Comparison of ENCODE assay signal across 15 cellular contexts in the genomic region with DNA sequence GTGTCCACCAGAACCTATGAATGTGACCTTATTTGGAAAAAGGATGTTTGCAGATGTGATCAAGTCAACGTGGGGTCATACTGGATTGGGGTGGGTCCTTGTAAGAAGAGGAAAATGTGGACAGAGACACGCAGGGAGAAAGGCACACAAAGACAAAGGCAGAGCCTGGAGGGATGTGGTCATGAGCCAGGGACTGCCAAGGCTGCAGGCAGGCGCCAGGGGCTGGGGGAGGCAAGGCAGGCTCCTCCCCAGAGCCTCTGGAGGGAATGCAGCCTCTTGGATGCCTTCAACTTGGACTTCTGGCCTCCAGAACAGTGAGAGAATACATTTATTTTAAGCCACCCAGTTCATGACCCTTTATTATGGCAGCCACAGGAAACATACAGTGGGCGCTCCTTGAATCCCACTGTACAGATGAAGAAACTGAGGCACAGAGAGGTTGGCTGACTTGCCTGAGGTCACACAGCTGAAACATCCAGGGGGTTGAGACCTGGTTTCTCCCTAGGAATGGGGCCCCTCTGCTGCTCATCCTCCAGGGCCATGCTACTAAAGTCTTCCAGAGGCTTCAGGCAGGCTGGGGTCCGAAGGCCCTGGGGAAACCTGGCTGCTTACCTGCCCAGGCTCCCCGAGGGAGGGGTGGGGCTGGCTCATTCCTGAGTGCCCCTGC.
DNase-seq lines count a peak whose midpoint lies in the region; ATAC-seq and TF ChIP-seq lines count a peak whose summit lies in the region.
"Had no signal": no experiment of that assay in that cellular context is flagged by ENCODE, and none has a peak within 500 bp of the region (broad histone marks: within the 10 kb centered on the region; RNA-seq: fewer than 3 reads in every experiment).

No MANE protein-coding gene starts in this region.

- no peaks in the 10 kb centered on the region for H3K9me3 ChIP-seq in adrenal gland (replicated peaks in 1 of 3)

- intact Hi-C loops in adrenal gland (cut with DNase I) = no loop called here

- peaks cover 0 to 24% of the 10 kb centered on the region in 2 donors for H3K36me3 ChIP-seq in adrenal gland (replicated peaks in 1 of 2)

- H3K36me3 Mint-ChIP-seq in HFFc6 (ENCODE audit: low read depth) (peaks cover 17% of the 10 kb centered on the region; the same call in 1 of the 2 replicates), glutamatergic neuron (ENCODE audit: unreplicated experiment) (peaks cover 5% of the 10 kb centered on the region)
- peaks cover 3% of the 10 kb centered on the region for H3K36me3 Mint-ChIP-seq in activated naive CD8-positive, alpha-beta T cell treated with anti-CD3 and anti-CD28 coated beads, Interleukin-2, amount 50 U/mL, for 24 hours (ENCODE audit: low read depth)

- H3K27me3 Mint-ChIP-seq in HFFc6 (ENCODE audit: insufficient read depth) (peaks cover 3% of the 10 kb centered on the region), glutamatergic neuron (ENCODE audit: unreplicated experiment) (peaks cover 39% of the 10 kb centered on the region)
- H3K27me3 Mint-ChIP-seq in activated naive CD8-positive, alpha-beta T cell treated with anti-CD3 and anti-CD28 coated beads, Interleukin-2, amount 50 U/mL, for 24 hours = no peaks in the 10 kb centered on the region
- H3K27me3 Mint-ChIP-seq: stimulated activated naive B cell treated with anti-CD40 and anti-IgM and Interleukin-4, amounts not matched to agents 10 μg/mL and 1 μg/mL and 100 μg/mL, for 72 hours had no signal

- ATAC-seq in activated naive CD8-positive, alpha-beta T cell treated with anti-CD3 and anti-CD28 coated beads, Interleukin-2, amount 50 U/mL, for 24 hours = no peak
- ATAC-seq: stimulated activated naive B cell treated with anti-CD40 and anti-IgM and Interleukin-4, amounts not matched to agents 10 μg/mL and 1 μg/mL and 100 μg/mL, for 72 hours had no signal

- H3K4me3 Mint-ChIP-seq in HFFc6 (no peak overlapping the region), glutamatergic neuron (ENCODE audit: unreplicated experiment) (no peak overlapping the region)
- H3K4me3 Mint-ChIP-seq in activated naive CD8-positive, alpha-beta T cell treated with anti-CD3 and anti-CD28 coated beads, Interleukin-2, amount 50 U/mL, for 24 hours = no peak overlapping the region
- H3K4me3 Mint-ChIP-seq: CD8-positive, alpha-beta memory T cell; stimulated activated naive B cell treated with anti-CD40 and anti-IgM and Interleukin-4, amounts not matched to agents 10 μg/mL and 1 μg/mL and 100 μg/mL, for 72 hours had no signal

- H3K27ac Mint-ChIP-seq in HFFc6 (peak overlapping the region; percentile 62; the same call in 1 of the 2 replicates), glutamatergic neuron (ENCODE audit: unreplicated experiment) (peak overlapping the region; percentile 99)
- H3K27ac Mint-ChIP-seq in activated naive CD8-positive, alpha-beta T cell treated with anti-CD3 and anti-CD28 coated beads, Interleukin-2, amount 50 U/mL, for 24 hours = no peak overlapping the region
- H3K27ac Mint-ChIP-seq: stimulated activated naive B cell treated with anti-CD40 and anti-IgM and Interleukin-4, amounts not matched to agents 10 μg/mL and 1 μg/mL and 100 μg/mL, for 72 hours had no signal

- no peak for DNase-seq in HFFc6
- DNase-seq in adrenal gland = no peak
- no peak for DNase-seq in glutamatergic neuron
- DNase-seq in substantia nigra (lab: John Stamatoyannopoulos, UW) = peak in 2 of 49 donors; percentile 4 to 22
- DNase-seq in activated naive CD8-positive, alpha-beta T cell treated with anti-CD3 and anti-CD28 coated beads, Interleukin-2, amount 50 U/mL, for 24 hours = no peak
- no peak for DNase-seq in A172 (ENCODE audit: low spot score)
- DNase-seq in DMS 273 treated with DMSO at 0.1 percent for 48 hours (lab: John Stamatoyannopoulos, UW) = no peak
- DNase-seq: activated CD4-positive, CD25-positive, alpha-beta regulatory T cell; activated T-cell treated with anti-CD3 and anti-CD28 coated beads, Interleukin-2, amount 50 U/mL, for 1 hour; CD8-positive, alpha-beta memory T cell; KBM-7; midbrain; NCI-H774; stimulated activated CD4-positive, alpha-beta T cell treated with anti-CD3 and anti-CD28 coated beads, Interleukin-4, amount 100 ng/mL, for 1 hour; stimulated activated naive B cell treated with anti-CD40 and anti-IgM and Interleukin-4, amounts not matched to agents 10 μg/mL and 1 μg/mL and 100 μg/mL, for 72 hours had no signal

- H3K9me3 Mint-ChIP-seq in HFFc6 (no peaks in the 10 kb centered on the region), glutamatergic neuron (ENCODE audit: unreplicated experiment) (peaks cover 26% of the 10 kb centered on the region)
- H3K9me3 Mint-ChIP-seq in activated naive CD8-positive, alpha-beta T cell treated with anti-CD3 and anti-CD28 coated beads, Interleukin-2, amount 50 U/mL, for 24 hours = no peaks in the 10 kb centered on the region
- H3K9me3 Mint-ChIP-seq: CD8-positive, alpha-beta memory T cell; stimulated activated naive B cell treated with anti-CD40 and anti-IgM and Interleukin-4, amounts not matched to agents 10 μg/mL and 1 μg/mL and 100 μg/mL, for 72 hours had no signal

- no peak for TF ChIP-seq POLR2A in adrenal gland (IDR thresholded peaks at IDR 0.05)

- WGBS in adrenal gland, 4 donors = 61 to 75% (median 68%) methylated on average over 4 to 6 of the region's 6 CpGs

- TF ChIP-seq CTCF in HFFc6 (IDR thresholded peaks at IDR 0.05) (no peak), adrenal gland (IDR thresholded peaks at IDR 0.05) (no peak), glutamatergic neuron (IDR thresholded peaks at IDR 0.05; ENCODE audit: partially characterized antibody, unreplicated experiment) (no peak)

- H3K4me1 Mint-ChIP-seq in HFFc6 (ENCODE audit: low read depth) = peaks cover 70% of the 10 kb centered on the region
- peaks cover 35% of the 10 kb centered on the region for H3K4me1 Mint-ChIP-seq in glutamatergic neuron (ENCODE audit: low read depth, unreplicated experiment)
- peaks cover 30% of the 10 kb centered on the region for H3K4me1 Mint-ChIP-seq in activated naive CD8-positive, alpha-beta T cell treated with anti-CD3 and anti-CD28 coated beads, Interleukin-2, amount 50 U/mL, for 24 hours

- H3K4me3 ChIP-seq in adrenal gland = no peak overlapping the region

- H3K27ac ChIP-seq in adrenal gland (peak overlapping the region in 4 of 5 donors; percentile 9 to 100 (median 81)), substantia nigra (ENCODE audit: low read depth, low read length, poor library complexity, severe bottlenecking) (peak overlapping the region; percentile 91)

- H3K4me1 ChIP-seq in adrenal gland (replicated peaks in 1 of 2) = peaks cover 43 to 94% of the 10 kb centered on the region in 2 donors

- H3K27me3 ChIP-seq in adrenal gland = no peaks in the 10 kb centered on the region
